ENCODE assay signal across 13 cellular contexts in the genomic region with DNA sequence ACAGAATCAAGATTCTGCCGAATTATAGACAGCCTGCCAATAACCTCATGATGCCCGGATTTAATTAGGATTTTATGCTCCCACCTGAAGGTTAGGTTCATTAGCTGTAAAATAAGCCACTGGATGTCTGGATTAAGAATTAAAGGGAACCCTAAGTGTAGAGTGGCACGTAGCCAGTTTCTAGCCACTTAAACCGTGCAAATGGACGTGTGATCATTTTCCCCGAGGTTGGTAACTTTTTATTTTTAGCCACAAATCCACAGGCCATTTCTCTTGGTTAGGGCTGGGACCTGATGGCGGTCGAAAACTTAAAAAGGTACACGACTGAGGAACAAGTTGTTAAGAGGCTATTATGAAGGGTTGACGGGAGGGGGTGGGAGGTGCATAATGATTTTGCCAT.
A peak's percentile ranks its signal among the peaks of the same experiment; 100 is the strongest.
DNase-seq lines count a peak whose midpoint lies in the region; ATAC-seq and TF ChIP-seq lines count a peak whose summit lies in the region.
"Had no signal": no experiment of that assay in that cellular context is flagged by ENCODE, and none has a peak within 500 bp of the region (broad histone marks: within the 10 kb centered on the region; RNA-seq: fewer than 3 reads in every experiment).

No MANE protein-coding gene starts in this region.

- TF ChIP-seq CTCF in omental fat pad (IDR thresholded peaks at IDR 0.05), result no peak

- no peak for ATAC-seq in omental fat pad (ENCODE audit: low FRiP score)

- peak; percentile 32 for DNase-seq in NCI-H345 (lab: John Stamatoyannopoulos, UW)
- DNase-seq in NCI-H345 treated with DMSO at 0.1 percent for 48 hours (lab: John Stamatoyannopoulos, UW; ENCODE audit: unreplicated experiment), result no peak
- peak; percentile 78 for DNase-seq in NCI-H187 treated with DMSO at 0.1 percent for 48 hours (lab: John Stamatoyannopoulos, UW)
- peak; percentile 86 to 87 for DNase-seq in NCI-H524 (lab: John Stamatoyannopoulos, UW)
- no peak for DNase-seq in activated CD4-positive, alpha-beta T cell treated with anti-CD3 and anti-CD28 coated beads for 4 hours
- DNase-seq in COLO829 (ENCODE audit: low spot score), result no peak
- DNase-seq in omental fat pad (ENCODE audit: low spot score), result no peak
- DNase-seq: CD4-positive, alpha-beta T cell; DMS53; HFFc6; NCI-H1694 treated with DMSO at 0.1 percent for 48 hours; NCI-H526 treated with DMSO at 0.1 percent for 48 hours; Right ventricle myocardium superior had no signal

Comparison
In these comparisons a context has a peak if more than half of its experiments do, and no peak if none do; other contexts are left out.
1. DNase-seq: peak in NCI-H345 (single experiment), NCI-H187 treated with DMSO at 0.1 percent for 48 hours (single experiment) and NCI-H524 (2 of 2); none in NCI-H345 treated with DMSO at 0.1 percent for 48 hours (single experiment), activated CD4-positive, alpha-beta T cell treated with anti-CD3 and anti-CD28 coated beads for 4 hours (0 of 2), COLO829 (single experiment) and omental fat pad (single experiment).